In the genomic region with DNA sequence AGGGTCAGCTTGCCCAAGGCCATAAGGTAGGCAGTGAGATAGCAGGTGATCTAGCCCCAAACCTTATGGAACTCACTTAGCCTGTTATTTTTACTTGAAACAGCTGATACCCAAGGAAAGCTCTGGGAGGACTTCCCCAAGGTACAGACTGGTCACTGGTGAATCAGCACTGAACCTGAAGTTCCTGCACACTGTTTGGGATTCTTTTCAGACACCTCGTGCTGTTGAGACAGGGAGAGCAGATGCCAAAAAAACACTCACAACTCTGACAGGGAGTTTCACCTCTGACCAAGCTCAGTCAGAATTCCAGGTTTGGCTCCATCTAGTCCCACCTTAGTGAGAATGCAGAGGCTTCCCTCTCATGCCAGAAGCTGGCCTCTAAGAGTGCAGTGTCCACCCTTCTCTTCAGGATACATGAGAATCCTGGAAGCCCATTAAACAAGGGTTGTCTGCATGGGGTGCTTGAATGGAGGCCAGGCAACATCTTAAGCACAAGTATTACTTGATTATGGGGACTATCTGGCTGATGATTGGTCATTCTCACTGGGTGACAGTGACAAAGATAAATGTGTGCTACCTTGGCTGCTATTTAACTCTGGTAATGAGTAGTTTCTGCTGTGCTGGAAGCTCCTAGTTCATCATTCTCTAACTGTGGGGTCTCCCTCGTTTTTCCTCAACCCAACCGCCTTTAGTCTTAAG, we compare ENCODE assay signal across 19 cellular contexts.
DNase-seq lines count a peak whose midpoint lies in the region; ATAC-seq, FAIRE-seq and TF ChIP-seq lines count a peak whose summit lies in the region.
"Had no signal": no experiment of that assay in that cellular context is flagged by ENCODE, and none has a peak within 500 bp of the region (broad histone marks: within the 10 kb centered on the region; RNA-seq: fewer than 3 reads in every experiment).

No MANE protein-coding gene starts in this region.

- H3K27ac ChIP-seq in astrocyte (ENCODE audit: low read depth, low read length) (no peak overlapping the region), heart right ventricle (no peak overlapping the region)

- H3K27me3 Mint-ChIP-seq in astrocyte (ENCODE audit: low read depth, unreplicated experiment): no peaks in the 10 kb centered on the region

- intact Hi-C loops in heart right ventricle (cut with DNase I): no loop called here

- H3K79me2 ChIP-seq in astrocyte (ENCODE audit: insufficient read depth, low read length): no peaks in the 10 kb centered on the region

- H3K4me3 Mint-ChIP-seq in astrocyte (ENCODE audit: unreplicated experiment): no peak overlapping the region
- H3K4me3 Mint-ChIP-seq: CD14-positive monocyte had no signal

- peak; percentile 24 for ATAC-seq in GM21529 (IDR thresholded peaks at IDR 0.05; ENCODE audit: unreplicated experiment)
- ATAC-seq in HG03354 (IDR thresholded peaks at IDR 0.05; ENCODE audit: poor library complexity, severe bottlenecking, unreplicated experiment): peak; percentile 31
- ATAC-seq in heart right ventricle: peak in 6 of 8 donors; percentile 49 to 89 (median 78)

- H3K36me3 Mint-ChIP-seq in astrocyte (ENCODE audit: low read depth, unreplicated experiment): no peaks in the 10 kb centered on the region
- H3K36me3 Mint-ChIP-seq: CD14-positive monocyte had no signal

- DNase-seq in astrocyte (ENCODE audit: low read depth) (no peak), heart right ventricle (no peak), NCI-H1105 (lab: John Stamatoyannopoulos, UW) (no peak), activated T-cell treated with anti-CD3 and anti-CD28 coated beads for 4 hours (no peak), NCI-H2081 (lab: John Stamatoyannopoulos, UW) (no peak), NCI-H128 (lab: John Stamatoyannopoulos, UW; ENCODE audit: unreplicated experiment) (no peak)
- DNase-seq: ACHN, AML-193, DMS79 treated with DMSO at 0.1 percent for 48 hours, Kasumi-1, NCI-H1105 treated with DMSO at 0.1 percent for 48 hours, NCI-H187, NCI-H345, NCI-H524 treated with DMSO at 0.1 percent for 48 hours, SW 1271 had no signal

- H3K4me2 ChIP-seq in astrocyte (ENCODE audit: low read length): no peak overlapping the region

- no peaks in the 10 kb centered on the region for H4K20me1 ChIP-seq in astrocyte (ENCODE audit: insufficient read depth, low read length)

- H3K36me3 ChIP-seq in astrocyte (ENCODE audit: insufficient read depth, low read length) (no peaks in the 10 kb centered on the region), heart right ventricle (no peaks in the 10 kb centered on the region)
- H3K36me3 ChIP-seq: HAP-1 had no signal

- H3K27ac Mint-ChIP-seq in astrocyte (ENCODE audit: unreplicated experiment): no peak overlapping the region
- H3K27ac Mint-ChIP-seq: CD14-positive monocyte had no signal

- H3K4me1 ChIP-seq in astrocyte (ENCODE audit: insufficient read depth, low read length) (no peaks in the 10 kb centered on the region), heart right ventricle (peaks cover 0 to 13% (median 0%) of the 10 kb centered on the region in 9 donors)

- no peak overlapping the region for H3K9ac ChIP-seq in astrocyte (ENCODE audit: low read length)

- 68 to 69% methylated on average over 3 of the region's 3 CpGs for WGBS in heart right ventricle, 2 donors

- H3K4me3 ChIP-seq in astrocyte (ENCODE audit: insufficient read depth, low read depth, low read length) (no peak overlapping the region), heart right ventricle (no peak overlapping the region)
- H3K4me3 ChIP-seq: HAP-1 had no signal

- H3K9me3 ChIP-seq in astrocyte (ENCODE audit: insufficient read depth, low read depth, low read length) (no peaks in the 10 kb centered on the region), heart right ventricle (no peaks in the 10 kb centered on the region)
- H3K9me3 ChIP-seq: HAP-1 had no signal

- peaks cover 26% of the 10 kb centered on the region for H3K4me1 Mint-ChIP-seq in astrocyte (ENCODE audit: low read depth, unreplicated experiment)
- H3K4me1 Mint-ChIP-seq: CD14-positive monocyte had no signal

- peak; percentile 58 for FAIRE-seq in astrocyte (lab: Jason Lieb, UNC)

- H3K27me3 ChIP-seq in astrocyte (ENCODE audit: insufficient read depth, low read length) (no peaks in the 10 kb centered on the region), heart right ventricle (no peaks in the 10 kb centered on the region)

- H2AFZ ChIP-seq in astrocyte (ENCODE audit: low read depth, low read length): no peak overlapping the region

- peaks cover 9% of the 10 kb centered on the region for H3K9me3 Mint-ChIP-seq in astrocyte (ENCODE audit: unreplicated experiment)

- no peak for TF ChIP-seq CTCF in astrocyte (IDR thresholded peaks at IDR 0.05; ENCODE audit: insufficient read depth, low read depth, low read length)
- no peak for TF ChIP-seq CTCF in heart right ventricle (IDR thresholded peaks at IDR 0.05)

Comparison
In these comparisons a context has a peak if more than half of its experiments do, and no peak if none do; other contexts are left out.
1. ATAC-seq: peak in every context shown above with its lines; median percentile 78 in heart right ventricle; 31 in HG03354; 24 in GM21529.